ENCODE assay signal across 8 cellular contexts in the genomic region with DNA sequence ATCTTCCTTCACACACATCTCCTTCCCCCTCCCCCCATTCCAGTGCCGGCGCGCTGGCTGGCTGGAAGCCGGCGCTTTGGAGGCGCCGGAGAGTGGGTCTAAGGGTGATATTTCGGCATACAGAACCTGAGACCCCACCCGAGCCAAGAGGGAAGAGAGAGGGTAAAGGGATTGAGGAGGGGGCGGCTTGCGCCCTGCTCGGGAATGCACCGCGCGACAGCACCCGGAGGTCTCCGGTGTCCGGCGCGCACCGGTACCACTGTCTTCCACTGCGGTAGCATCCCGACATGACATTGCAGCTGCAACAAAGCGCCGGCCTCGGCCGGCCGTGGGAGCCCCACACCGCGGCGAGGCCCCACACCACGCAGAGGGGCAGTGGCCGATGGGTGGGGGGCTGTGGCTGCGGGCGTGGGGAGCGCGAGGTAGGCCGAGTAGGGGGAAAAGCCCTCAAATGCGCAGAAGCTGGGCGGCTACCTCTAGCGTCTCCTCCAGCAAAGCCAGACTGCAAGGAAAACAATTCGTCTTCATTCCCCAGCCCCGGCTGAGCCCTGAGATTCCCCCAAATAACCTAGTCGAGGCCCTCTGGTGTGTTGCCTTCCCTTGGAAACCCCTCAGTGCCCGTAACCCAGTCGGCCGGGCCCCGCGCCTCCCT. TPM values are rescaled to one million over a fixed set of nuclear protein-coding genes. Genes with fewer than 3 reads are reported as not detected.
A peak's percentile ranks its signal among the peaks of the same experiment; 100 is the strongest.
DNase-seq lines count a peak whose midpoint lies in the region; ATAC-seq lines count a peak whose summit lies in the region.

No MANE protein-coding gene starts in this region.

- no peaks in the 10 kb centered on the region for H3K27me3 ChIP-seq in esophagus (ENCODE audit: control insufficient read depth in 1 of 2, insufficient read depth in 2 of 2, low read length in 2 of 2)

- peak overlapping the region; percentile 61 to 80 for H3K27ac ChIP-seq in esophagus (ENCODE audit: low read depth in 2 of 2, low read length in 1 of 2)

- peak; percentile 12 for DNase-seq in A172 (ENCODE audit: low spot score)
- peak; percentile 54 for DNase-seq in GM03348 (ENCODE audit: low spot score)
- peak in 2 of 34 experiments; percentile 1 to 6 for DNase-seq in T-cell
- DNase-seq in myocyte (ENCODE audit: low read depth): peak; percentile 37
- no peak for DNase-seq in islet precursor cell
- no peak for DNase-seq in midbrain (lab: John Stamatoyannopoulos, UW)

- ATAC-seq in HG03095 (IDR thresholded peaks at IDR 0.05; ENCODE audit: unreplicated experiment) (peak; percentile 7), T-cell (replicated peaks in 1 of 4) (peak in 1 of 4 experiments; percentile 6)

- no peaks in the 10 kb centered on the region for H3K36me3 ChIP-seq in esophagus (ENCODE audit: control insufficient read depth in 2 of 2, insufficient read depth in 2 of 2, low read length in 1 of 2)

- peak overlapping the region; percentile 75 to 81 for H3K4me3 ChIP-seq in esophagus (ENCODE audit: low read depth in 1 of 2, low read length in 2 of 2)

- POLR2A ChIA-PET in T-cell (lab: Charles Lee): interaction anchor here (0.6 to 1.0 kb wide), 2 partner anchors 87 to 878 kb away, joined by 5 read pairs; no protein-coding TSS in a partner anchor

- 0 to 1% methylated on average over 41 to 49 of the region's 49 CpGs for WGBS in esophagus, 2 donors

- H3K27ac Mint-ChIP-seq in T-cell: no peak overlapping the region

- H3K36me3 Mint-ChIP-seq in T-cell: no peaks in the 10 kb centered on the region

- no peaks in the 10 kb centered on the region for H3K9me3 ChIP-seq in esophagus (ENCODE audit: control insufficient read depth in 2 of 2, insufficient read depth in 1 of 2, low read depth in 1 of 2, low read length in 1 of 2)

- peak overlapping the region; percentile 46 to 65 (median 50) for H3K4me3 Mint-ChIP-seq in T-cell

- H3K27me3 Mint-ChIP-seq in T-cell: peaks cover 31 to 54% of the 10 kb centered on the region in 2 donors

- H3K9me3 Mint-ChIP-seq in T-cell: no peaks in the 10 kb centered on the region

- H3K4me1 Mint-ChIP-seq in T-cell: peaks cover 10 to 12% (median 12%) of the 10 kb centered on the region in 3 donors

- CTCF ChIA-PET in T-cell (lab: Charles Lee): no interaction called here

- no peaks in the 10 kb centered on the region for H3K4me1 ChIP-seq in esophagus (ENCODE audit: control insufficient read depth in 2 of 2, insufficient read depth in 2 of 2, low read length in 1 of 2)

RNA-seq across cellular contexts. Expression of a gene that starts 0.9 kb away (rescaled TPM):
- total RNA-seq in A172 (2014; rRNA removed; shearing (Covaris generic)): 10.7 and 11.1 TPM in 2 replicates
- under 1 TPM; 0.09 to 0.49 (median 0.30) TPM for total RNA-seq in T-cell
- polyA plus RNA-seq in esophagus: 10 to 100 TPM; 21.2 to 24.3 TPM
- 27.7 and 30.3 TPM in 2 replicates for total RNA-seq in myocyte
- 11.8 TPM for polyA plus RNA-seq in myocyte (2012)

Comparison
In these comparisons a context has a peak if more than half of its experiments do, and no peak if none do; other contexts are left out.
1. DNase-seq: peak in A172 (single experiment), GM03348 (single experiment) and myocyte (single experiment); none in islet precursor cell (single experiment) and midbrain (single experiment).